ENCODE assay signal across 11 cellular contexts in genomic region chr5:54845567-54845941, GRCh38.
DNase-seq lines count a peak whose midpoint lies in the region; TF ChIP-seq lines count a peak whose summit lies in the region.
"Had no signal": no experiment of that assay in that cellular context is flagged by ENCODE, and none has a peak within 500 bp of the region (broad histone marks: within the 10 kb centered on the region; RNA-seq: fewer than 3 reads in every experiment).

No MANE protein-coding gene starts in this region.

- H3K4me3 ChIP-seq in A673 (ENCODE audit: low read depth, low read length, poor library complexity, severe bottlenecking): no peak overlapping the region
- no peak overlapping the region for H3K4me3 ChIP-seq in KMS-11 (IDR thresholded peaks at IDR 0.05; ENCODE audit: insufficient read depth, low read depth, low read length)
- H3K4me3 ChIP-seq in astrocyte of the spinal cord (ENCODE audit: low read depth, low read length): no peak overlapping the region
- no peak overlapping the region for H3K4me3 ChIP-seq in HAP-1

- no peak overlapping the region for H3K9ac ChIP-seq in KMS-11

- no peaks in the 10 kb centered on the region for H3K27me3 ChIP-seq in A673 (replicated peaks; ENCODE audit: insufficient read depth, low read depth, low read length, poor library complexity)
- no peaks in the 10 kb centered on the region for H3K27me3 ChIP-seq in KMS-11 (ENCODE audit: insufficient read depth, low read depth)
- no peaks in the 10 kb centered on the region for H3K27me3 ChIP-seq in HAP-1 (ENCODE audit: low read depth)

- peak overlapping the region; percentile 82 for H3K27ac ChIP-seq in A673 (ENCODE audit: low read depth, low read length, poor library complexity, severe bottlenecking)
- H3K27ac ChIP-seq in KMS-11: no peak overlapping the region

- H2AFZ ChIP-seq in KMS-11 (ENCODE audit: low read depth): peak overlapping the region; percentile 53; the same call in 1 of the 2 replicates

- H3K4me1 ChIP-seq in A673 (ENCODE audit: insufficient read depth, low read length, poor library complexity, severe bottlenecking) (peaks cover 65% of the 10 kb centered on the region), KMS-11 (ENCODE audit: low read depth, poor library complexity, severe bottlenecking) (peaks cover 17% of the 10 kb centered on the region), HAP-1 (no peaks in the 10 kb centered on the region)

- no peaks in the 10 kb centered on the region for H4K20me1 ChIP-seq in KMS-11 (ENCODE audit: insufficient read depth)

- BruUV-seq in A673 (replicated peaks; lab: Mats Ljungman, UMichigan): no TSS peak

- intact Hi-C loops in A673 (cut with micrococcal nuclease; ENCODE audit: unreplicated experiment): loop anchor here (1.0 to 5.0 kb wide), 4 partner anchors 52 to 329 kb away; no protein-coding TSS in a partner anchor

- no peak overlapping the region for H3K4me2 ChIP-seq in KMS-11

- H3K9me3 ChIP-seq in A673 (ENCODE audit: low read depth, low read length, poor library complexity, severe bottlenecking) (no peaks in the 10 kb centered on the region), HAP-1 (no peaks in the 10 kb centered on the region)

- H3K79me2 ChIP-seq in KMS-11 (ENCODE audit: insufficient read depth, low read depth): no peaks in the 10 kb centered on the region

- POLR2A ChIA-PET in A673 (lab: Charles Lee; ENCODE audit: low non-redundant PET): interaction anchor here (1.0 kb wide), 2 partner anchors 324 to 328 kb away, joined by 3 read pairs; partner anchors contain the start of gene SNX18

- TF ChIP-seq CTCF in A673 (conservative IDR thresholded peaks at IDR 0.05; ENCODE audit: low read depth, low read length): 0 out of 2 replicates have a peak, but pooled peaks have one; percentile 4
- TF ChIP-seq CTCF in KMS-11 (conservative IDR thresholded peaks at IDR 0.05; ENCODE audit: low read depth, low read length): no peak
- TF ChIP-seq CTCF in astrocyte of the spinal cord (IDR thresholded peaks at IDR 0.05; ENCODE audit: low read depth, low read length): no peak

- in situ Hi-C loops in astrocyte of the spinal cord (cut with HindIII; ENCODE audit: low sequenced_read_pairs) (no loop called here), HAP-1 (cut with MboI; ENCODE audit: low sequenced_read_pairs) (no loop called here)

- no peaks in the 10 kb centered on the region for H3K36me3 ChIP-seq in A673 (ENCODE audit: insufficient read depth, low read length, poor library complexity, severe bottlenecking)
- no peaks in the 10 kb centered on the region for H3K36me3 ChIP-seq in KMS-11 (ENCODE audit: insufficient read depth)
- H3K36me3 ChIP-seq in HAP-1 (replicated peaks): no peaks in the 10 kb centered on the region

- CTCF ChIA-PET in A673 (lab: Charles Lee): interaction anchor here (0.7 to 2.5 kb wide), 7 partner anchors 22 to 602 kb away, joined by 4 to 28 read pairs (median 4); partner anchors contain the start of gene SNX18

- DNase-seq in A673 (ENCODE audit: low spot score): peak; percentile 91
- DNase-seq in astrocyte of the spinal cord (ENCODE audit: low read depth, low spot score): peak; percentile 49
- DNase-seq in iPS-NIHi7 (ENCODE audit: extremely low spot score): peak; percentile 43
- no peak for DNase-seq in HAP-1 (ENCODE audit: low spot score in 2 of 2)
- DNase-seq in NCI-H187 treated with DMSO at 0.1 percent for 48 hours (lab: John Stamatoyannopoulos, UW): no peak
- DNase-seq in DMS 273 treated with DMSO at 0.1 percent for 48 hours (lab: John Stamatoyannopoulos, UW): no peak
- DNase-seq in cortex of kidney (lab: John Stamatoyannopoulos, UW): no peak
- DNase-seq: activated CD8-positive, alpha-beta memory T cell treated with anti-CD3 and anti-CD28 coated beads, Interleukin-2, amount 50 U/mL, for 4 hours; DND-41; NCI-H2081 treated with DMSO at 0.1 percent for 48 hours had no signal

Comparison
In these comparisons a context has a peak if more than half of its experiments do, and no peak if none do; other contexts are left out.
1. DNase-seq: peak in A673 (single experiment), astrocyte of the spinal cord (single experiment) and iPS-NIHi7 (single experiment); none in HAP-1 (0 of 2), NCI-H187 treated with DMSO at 0.1 percent for 48 hours (single experiment), DMS 273 treated with DMSO at 0.1 percent for 48 hours (single experiment) and cortex of kidney (single experiment).